ENCODE assay signal across 1 cellular context in the genomic region with DNA sequence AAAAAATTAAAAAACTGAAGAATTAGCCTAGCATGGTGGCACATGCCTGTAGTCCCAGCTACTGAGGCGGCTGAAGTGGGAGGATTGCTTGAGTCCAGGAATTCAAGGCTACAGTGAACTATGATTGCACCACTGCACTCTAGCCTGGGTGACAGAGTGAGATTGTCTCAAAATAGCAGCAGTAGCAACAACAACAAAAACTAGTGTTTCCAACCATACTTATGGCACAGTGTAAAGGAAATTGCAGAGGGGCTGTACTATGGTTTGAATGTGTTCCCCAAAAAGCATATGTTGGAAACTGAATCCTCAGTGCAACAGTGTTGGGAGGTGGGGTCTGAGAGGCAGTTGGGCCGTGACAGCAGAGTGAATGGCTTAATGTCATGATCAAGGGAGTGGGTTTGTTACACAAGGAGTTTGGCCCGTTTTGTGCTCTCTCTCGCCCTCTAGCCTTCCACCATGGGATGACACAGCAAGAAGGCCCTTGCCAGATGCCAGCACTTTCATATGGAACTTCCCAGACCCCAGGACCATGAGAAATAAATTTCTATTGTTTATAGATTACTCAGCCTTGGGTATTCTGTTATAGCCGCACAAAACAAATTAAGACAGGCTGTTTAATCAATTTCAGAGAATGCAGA.
TF ChIP-seq lines count a peak whose summit lies in the region.

No MANE protein-coding gene starts in this region.

TF ChIP-seq in IMR-90, 13 proteins besides CTCF, POLR2A, EP300 and RAD21:
- TF ChIP-seq, protein P1, sequence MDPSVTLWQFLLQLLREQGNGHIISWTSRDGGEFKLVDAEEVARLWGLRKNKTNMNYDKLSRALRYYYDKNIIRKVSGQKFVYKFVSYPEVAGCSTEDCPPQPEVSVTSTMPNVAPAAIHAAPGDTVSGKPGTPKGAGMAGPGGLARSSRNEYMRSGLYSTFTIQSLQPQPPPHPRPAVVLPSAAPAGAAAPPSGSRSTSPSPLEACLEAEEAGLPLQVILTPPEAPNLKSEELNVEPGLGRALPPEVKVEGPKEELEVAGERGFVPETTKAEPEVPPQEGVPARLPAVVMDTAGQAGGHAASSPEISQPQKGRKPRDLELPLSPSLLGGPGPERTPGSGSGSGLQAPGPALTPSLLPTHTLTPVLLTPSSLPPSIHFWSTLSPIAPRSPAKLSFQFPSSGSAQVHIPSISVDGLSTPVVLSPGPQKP (IDR thresholded peaks at IDR 0.05; ENCODE audit: borderline replicate concordance, low read depth, low read length): no peak
- TF ChIP-seq NFE2L2 (IDR thresholded peaks at IDR 0.05; ENCODE audit: low read depth, low read length): no peak
- no peak for TF ChIP-seq MAFK (IDR thresholded peaks at IDR 0.05; ENCODE audit: low read depth, low read length)
- no peak for TF ChIP-seq MXI1 (IDR thresholded peaks at IDR 0.05; ENCODE audit: borderline replicate concordance, low read depth, low read length)
